ENCODE assay signal across 31 cellular contexts in genomic region chrX:123171781-123172180, GRCh38. TPM values are rescaled to one million over a fixed set of nuclear protein-coding genes. Genes with fewer than 3 reads are reported as not detected.
DNase-seq lines count a peak whose midpoint lies in the region; ATAC-seq and TF ChIP-seq lines count a peak whose summit lies in the region.
"Had no signal": no experiment of that assay in that cellular context is flagged by ENCODE, and none has a peak within 500 bp of the region (broad histone marks: within the 10 kb centered on the region; RNA-seq: fewer than 3 reads in every experiment).

No MANE protein-coding gene starts in this region.

- CTCF ChIA-PET in mammary epithelial cell (lab: Charles Lee; ENCODE audit: low non-redundant PET), result interaction anchor here (0.7 kb wide), 1 partner anchor 203 kb away, joined by 14 read pairs; no protein-coding TSS in a partner anchor

- H3K27ac ChIP-seq in mammary epithelial cell (ENCODE audit: insufficient read depth, low read depth, low read length) (no peak overlapping the region), endodermal cell (ENCODE audit: low read depth, low read length) (no peak overlapping the region), mesendoderm (ENCODE audit: low read depth, low read length) (no peak overlapping the region)
- H3K27ac ChIP-seq: 22Rv1, gastrocnemius medialis, left lung, Peyer's patch, psoas muscle, testis had no signal

- H3K9me3 Mint-ChIP-seq in endodermal cell, result peaks cover 31% of the 10 kb centered on the region

- TF ChIP-seq CTCF in mammary epithelial cell (conservative IDR thresholded peaks at IDR 0.05 in 1 of 2, IDR thresholded peaks at IDR 0.05 in 1 of 2; ENCODE audit: extremely low read depth in 1 of 2, insufficient read depth in 1 of 2, low read depth in 1 of 2, low read length in 2 of 2), result no peak
- TF ChIP-seq CTCF in foreskin fibroblast (IDR thresholded peaks at IDR 0.05; ENCODE audit: low read depth, low read length), result no peak
- no peak for TF ChIP-seq CTCF in endodermal cell (conservative IDR thresholded peaks at IDR 0.05)

- H2AFZ ChIP-seq in mammary epithelial cell (ENCODE audit: low read depth, low read length), result no peak overlapping the region

- H3K4me1 Mint-ChIP-seq in endodermal cell, result peaks cover 5% of the 10 kb centered on the region
- H3K4me1 Mint-ChIP-seq: CD4-positive, CD25-positive, alpha-beta regulatory T cell; immature natural killer cell; naive thymus-derived CD4-positive, alpha-beta T cell had no signal

- H4K5ac ChIP-seq in mesendoderm (ENCODE audit: low read length), result no peak overlapping the region

- no peak overlapping the region for H3K18ac ChIP-seq in mesendoderm (ENCODE audit: low read length)

- H4K8ac ChIP-seq in mesendoderm (ENCODE audit: low read depth, low read length), result no peak overlapping the region

- no peak overlapping the region for H2BK15ac ChIP-seq in mesendoderm (replicated peaks; ENCODE audit: low read depth)

- H3K56ac ChIP-seq in mesendoderm (ENCODE audit: low read length), result no peak overlapping the region

- no peaks in the 10 kb centered on the region for H3K4me1 ChIP-seq in mammary epithelial cell (ENCODE audit: insufficient read depth, low read length)
- H3K4me1 ChIP-seq in endodermal cell (ENCODE audit: control insufficient read depth, insufficient read depth, low read length), result no peaks in the 10 kb centered on the region
- H3K4me1 ChIP-seq in mesendoderm (ENCODE audit: control insufficient read depth, low read depth, low read length), result no peaks in the 10 kb centered on the region
- H3K4me1 ChIP-seq: gastrocnemius medialis, left lung, Peyer's patch, psoas muscle, testis had no signal

- no peak overlapping the region for H2BK5ac ChIP-seq in mesendoderm (ENCODE audit: low read length)

- H3K4me3 ChIP-seq in mammary epithelial cell (replicated peaks in 1 of 3; ENCODE audit: insufficient read depth in 1 of 3, low read depth in 2 of 3, low read length in 3 of 3) (no peak overlapping the region), foreskin fibroblast (ENCODE audit: low read depth in 1 of 2, low read length in 2 of 2) (no peak overlapping the region), endodermal cell (ENCODE audit: low read length) (no peak overlapping the region), mesendoderm (ENCODE audit: low read length) (no peak overlapping the region)
- H3K4me3 ChIP-seq: gastrocnemius medialis, left lung, Peyer's patch, psoas muscle, testis had no signal

- BruUV-seq in mammary epithelial cell (replicated peaks; lab: Mats Ljungman, UMichigan), result no TSS peak

- H3K4ac ChIP-seq in mesendoderm (ENCODE audit: low read depth, low read length), result no peak overlapping the region

- intact Hi-C loops in mammary epithelial cell (cut with micrococcal nuclease), result no loop called here

- H3K27ac Mint-ChIP-seq in endodermal cell, result no peak overlapping the region
- H3K27ac Mint-ChIP-seq: activated CD8-positive, alpha-beta T cell treated with anti-CD3 and anti-CD28 coated beads, Interleukin-2, amount 10 ng/mL, durations not matched to agents 7 days and 5 days; activated naive CD8-positive, alpha-beta T cell; CD4-positive, CD25-positive, alpha-beta regulatory T cell; immature natural killer cell; naive thymus-derived CD4-positive, alpha-beta T cell had no signal

- H2BK120ac ChIP-seq in mesendoderm (ENCODE audit: low read depth, low read length), result no peak overlapping the region

- H3K9ac ChIP-seq in mammary epithelial cell (ENCODE audit: insufficient read depth, low read length) (no peak overlapping the region), endodermal cell (ENCODE audit: extremely low read depth, low read length, poor library complexity, severe bottlenecking) (no peak overlapping the region), mesendoderm (ENCODE audit: low read length) (no peak overlapping the region)

- no peaks in the 10 kb centered on the region for H3K27me3 Mint-ChIP-seq in endodermal cell (ENCODE audit: insufficient read depth)
- H3K27me3 Mint-ChIP-seq: activated naive CD8-positive, alpha-beta T cell; CD4-positive, CD25-positive, alpha-beta regulatory T cell had no signal

- in situ Hi-C loops in mammary epithelial cell (cut with MboI; ENCODE audit: low sequenced_read_pairs in 2 of 2), result no loop called here

- no peak overlapping the region for H3K4me2 ChIP-seq in mammary epithelial cell (ENCODE audit: insufficient read depth, low read depth, low read length)
- H3K4me2 ChIP-seq in mesendoderm (ENCODE audit: low read length), result no peak overlapping the region

- H3K23ac ChIP-seq in mesendoderm (ENCODE audit: low read length), result no peak overlapping the region

- H3K79me2 ChIP-seq in mammary epithelial cell (ENCODE audit: insufficient read depth, low read length) (no peaks in the 10 kb centered on the region), mesendoderm (ENCODE audit: control insufficient read depth, insufficient read depth, low read length) (no peaks in the 10 kb centered on the region)

- dilution Hi-C loops in mammary epithelial cell (cut with HindIII; ENCODE audit: low sequenced_read_pairs), result no loop called here

- 49% methylated on average over 3 of the region's 3 CpGs for WGBS in mammary epithelial cell (ENCODE audit: low coverage, missing lambda C conversion rate)
- WGBS in endodermal cell (ENCODE audit: insufficient coverage in 1 of 2, insufficient read length in 1 of 2), 2 experiments, result no CpG with 5 or more reads among the region's 3 CpGs
- whole genome bisulfite sequencing in mesendoderm (ENCODE audit: extremely low coverage, insufficient coverage, low lambda C conversion rate), result no CpG with 5 or more reads among the region's 3 CpGs

- H4K20me1 ChIP-seq in mammary epithelial cell (ENCODE audit: insufficient read depth, low read length), result no peaks in the 10 kb centered on the region

- no peak overlapping the region for H2AK5ac ChIP-seq in mesendoderm (ENCODE audit: low read length)

- DNase-seq in DMS53 (lab: John Stamatoyannopoulos, UW) (peak; percentile 1), DMS53 treated with DMSO at 0.1 percent for 48 hours (lab: John Stamatoyannopoulos, UW; ENCODE audit: unreplicated experiment) (no peak), mammary epithelial cell (peak; percentile 12), foreskin fibroblast (peak; percentile 53 to 59), endodermal cell (no peak), mesendoderm (no peak), NCI-H446 (lab: John Stamatoyannopoulos, UW) (no peak)
- DNase-seq: activated CD4-positive, alpha-beta T cell treated with anti-CD3 and anti-CD28 coated beads for 1 hour; activated CD8-positive, alpha-beta T cell treated with anti-CD3 and anti-CD28 coated beads, Interleukin-2, amount 10 ng/mL, durations not matched to agents 7 days and 5 days; aorta; CD4-positive, CD25-positive, alpha-beta regulatory T cell; cerebellar nuclear complex; gastrocnemius medialis; hypothalamus; immature natural killer cell; left lung; midbrain; naive thymus-derived CD4-positive, alpha-beta T cell; NCI-H1092; NCI-H187 treated with DMSO at 0.1 percent for 48 hours; NCI-H2171 treated with DMSO at 0.1 percent for 48 hours; NCI-H526; occipital lobe; Peyer's patch; psoas muscle; stimulated activated naive CD4-positive, alpha-beta T cell treated with Interleukin-2 at 50 U/mL for 16 hours; T-helper 2 cell; testis had no signal

- H3K9me3 ChIP-seq in mammary epithelial cell (replicated peaks; ENCODE audit: insufficient read depth, low read length) (no peaks in the 10 kb centered on the region), endodermal cell (ENCODE audit: control insufficient read depth, low read length) (no peaks in the 10 kb centered on the region)
- H3K9me3 ChIP-seq: gastrocnemius medialis, left lung, Peyer's patch, testis had no signal

- no peaks in the 10 kb centered on the region for H3K36me3 ChIP-seq in mammary epithelial cell (ENCODE audit: insufficient read depth, low read length)
- H3K36me3 ChIP-seq in endodermal cell (ENCODE audit: control insufficient read depth, insufficient read depth, low read length), result no peaks in the 10 kb centered on the region
- no peaks in the 10 kb centered on the region for H3K36me3 ChIP-seq in mesendoderm (ENCODE audit: control insufficient read depth, insufficient read depth, low read length)
- H3K36me3 ChIP-seq: gastrocnemius medialis, left lung, Peyer's patch had no signal

- H3K4me3 Mint-ChIP-seq in endodermal cell, result no peak overlapping the region
- H3K4me3 Mint-ChIP-seq: activated CD8-positive, alpha-beta T cell treated with anti-CD3 and anti-CD28 coated beads, Interleukin-2, amount 10 ng/mL, durations not matched to agents 7 days and 5 days; activated naive CD8-positive, alpha-beta T cell; immature natural killer cell; naive thymus-derived CD4-positive, alpha-beta T cell had no signal

- no peak for ATAC-seq in HG02852 (IDR thresholded peaks at IDR 0.05; ENCODE audit: unreplicated experiment)
- ATAC-seq: activated CD8-positive, alpha-beta T cell treated with anti-CD3 and anti-CD28 coated beads, Interleukin-2, amount 10 ng/mL, durations not matched to agents 7 days and 5 days; gastrocnemius medialis; left lung; naive thymus-derived CD4-positive, alpha-beta T cell; psoas muscle had no signal

- H3K79me1 ChIP-seq in mesendoderm (ENCODE audit: low read length), result no peaks in the 10 kb centered on the region

- H3K27me3 ChIP-seq in mammary epithelial cell (ENCODE audit: insufficient read depth, low read length), result no peaks in the 10 kb centered on the region
- H3K27me3 ChIP-seq in endodermal cell (ENCODE audit: control insufficient read depth, insufficient read depth, low read length, poor library complexity, severe bottlenecking), result no peaks in the 10 kb centered on the region
- H3K27me3 ChIP-seq in mesendoderm (ENCODE audit: insufficient read depth, low read length, poor library complexity), result no peaks in the 10 kb centered on the region
- H3K27me3 ChIP-seq: gastrocnemius medialis, left lung, Peyer's patch, testis had no signal

- H3K36me3 Mint-ChIP-seq in endodermal cell (ENCODE audit: low read depth), result no peaks in the 10 kb centered on the region
- H3K36me3 Mint-ChIP-seq: activated naive CD8-positive, alpha-beta T cell; CD4-positive, CD25-positive, alpha-beta regulatory T cell; immature natural killer cell; naive thymus-derived CD4-positive, alpha-beta T cell had no signal

RNA-seq across cellular contexts. Expression of gene GRIA3, which starts 12.3 kb away (rescaled TPM):
- total RNA-seq in mammary epithelial cell (under 1 TPM; 0.73 to 0.83 TPM), endodermal cell (10 to 100 TPM in 1 of 2 donors, 1 to 10 TPM in 1; 5.7 to 12.2 TPM)
- polyA plus RNA-seq in mammary epithelial cell, result 0.06 TPM
- polyA minus RNA-seq in mammary epithelial cell, result not detected
- polyA plus RNA-seq in endodermal cell (2013, experiment 1 of 2), result 5.4 TPM
- polyA plus RNA-seq in endodermal cell (2013, experiment 2 of 2), result 4.3 TPM
- 2.2 TPM for polyA plus RNA-seq in mesendoderm (2013, experiment 1 of 2)
- polyA plus RNA-seq in mesendoderm (2013, experiment 2 of 2), result 2.4 TPM
- total RNA-seq: activated CD8-positive, alpha-beta T cell treated with anti-CD3 and anti-CD28 coated beads, Interleukin-2, amount 10 ng/mL, durations not matched to agents 7 days and 5 days; CD4-positive, CD25-positive, alpha-beta regulatory T cell; naive thymus-derived CD4-positive, alpha-beta T cell had no signal
- polyA plus RNA-seq: CD4-positive, CD25-positive, alpha-beta regulatory T cell; immature natural killer cell; naive thymus-derived CD4-positive, alpha-beta T cell had no signal

Comparison
In these comparisons a context has a peak if more than half of its experiments do, and no peak if none do; other contexts are left out.
1. DNase-seq: peak in DMS53 (single experiment), mammary epithelial cell (single experiment) and foreskin fibroblast (2 of 2); none in DMS53 treated with DMSO at 0.1 percent for 48 hours (single experiment), endodermal cell (single experiment), mesendoderm (single experiment) and NCI-H446 (0 of 2).